ENCODE assay signal across 13 cellular contexts in the genomic region with DNA sequence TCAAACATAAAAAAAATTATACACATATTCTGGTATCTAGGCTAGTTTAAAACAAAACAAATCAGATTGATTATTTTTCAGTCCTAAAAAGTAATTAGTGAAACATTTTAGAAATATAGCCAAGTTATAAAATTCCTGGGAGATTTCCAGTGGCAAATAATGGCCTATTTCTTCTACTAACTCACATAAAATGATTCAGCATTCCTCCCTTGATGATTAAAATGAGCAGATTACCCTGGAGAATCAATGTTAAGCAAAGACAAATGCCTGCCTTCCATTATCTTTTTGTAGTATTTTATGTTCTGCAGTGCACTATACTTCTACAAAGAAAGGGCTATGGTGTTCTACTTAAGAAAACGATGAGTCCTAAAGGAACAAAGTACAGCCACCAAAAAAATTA.
"Had no signal": no experiment of that assay in that cellular context is flagged by ENCODE, and none has a peak within 500 bp of the region (broad histone marks: within the 10 kb centered on the region; RNA-seq: fewer than 3 reads in every experiment).

No MANE protein-coding gene starts in this region.

- H3K27ac ChIP-seq: heart right ventricle, left lung had no signal

- H3K9me3 Mint-ChIP-seq: activated T-helper 2 cell treated with anti-CD3 and anti-CD28 coated beads, Interferon-gamma antibody, Interleukin-2, Interleukin-4, amounts not matched to agents 10 μg/mL and 5 μg/mL and 100 μg/mL, durations not matched to agents 14 hours and 24 hours and 36 hours; T-helper 2 cell treated with Interferon-gamma antibody and Interleukin-4, amounts not matched to agents 5 μg/mL and 100 μg/mL, for 36 hours had no signal

- H3K27ac Mint-ChIP-seq: activated T-helper 2 cell treated with anti-CD3 and anti-CD28 coated beads, Interferon-gamma antibody, Interleukin-2, Interleukin-4, amounts not matched to agents 10 μg/mL and 5 μg/mL and 100 μg/mL, durations not matched to agents 14 hours and 24 hours and 36 hours; stimulated activated naive CD8-positive, alpha-beta T cell treated with anti-CD3 and anti-CD28 coated beads, Interleukin-15, Interleukin-2, amounts not matched to agents 100 ng/mL and 50 ng/mL, for 24 hours; T-helper 2 cell treated with Interferon-gamma antibody and Interleukin-4, amounts not matched to agents 5 μg/mL and 100 μg/mL, for 36 hours had no signal

- H3K4me3 ChIP-seq: adrenal gland, heart right ventricle, left lung had no signal

- H3K36me3 ChIP-seq: adrenal gland, heart right ventricle, left lung had no signal

- DNase-seq: activated naive CD4-positive, alpha-beta T cell treated with anti-CD3 and anti-CD28 coated beads, Interleukin-2, amount 50 U/mL, for 16 hours; adrenal gland; effector memory CD4-positive, alpha-beta T cell; foreskin melanocyte; heart right ventricle; islet precursor cell; left lung; mesendoderm; stimulated activated CD4-positive, alpha-beta T cell treated with anti-CD3 and anti-CD28 coated beads, Interleukin-2, amount 100 ng/mL, for 48 hours had no signal

- H3K9me3 ChIP-seq: adrenal gland, heart right ventricle, left lung had no signal

- H3K27me3 ChIP-seq: adrenal gland, heart right ventricle, left lung had no signal

- H3K4me3 Mint-ChIP-seq: stimulated activated naive CD8-positive, alpha-beta T cell treated with anti-CD3 and anti-CD28 coated beads, Interleukin-15, Interleukin-2, amounts not matched to agents 100 ng/mL and 50 ng/mL, for 24 hours; T-helper 2 cell treated with Interferon-gamma antibody and Interleukin-4, amounts not matched to agents 5 μg/mL and 100 μg/mL, for 36 hours had no signal

- ATAC-seq: activated CD4-positive, CD25-positive, alpha-beta regulatory T cell treated with anti-CD3 and anti-CD28 coated beads, Interleukin-2, amount 50 U/mL, for 24 hours; left lung had no signal
